Comparison of ENCODE assay signal across 1 cellular context in genomic region chr16:85729907-85730465, GRCh38.
A peak's percentile ranks its signal among the peaks of the same experiment; 100 is the strongest.
TF ChIP-seq lines count a peak whose summit lies in the region.

No MANE protein-coding gene starts in this region.

TF ChIP-seq in K562, 482 proteins besides CTCF, POLR2A, EP300 and RAD21:
- TF ChIP-seq SPI1 (IDR thresholded peaks at IDR 0.05; ENCODE audit: borderline replicate concordance, low read depth, low read length) (peak; percentile 34; the same call in 1 of the 2 replicates), HDAC2 (IDR thresholded peaks at IDR 0.05) (no peak)
TF ChIP-seq in K562: peak in this region for 1.
